ENCODE assay signal across 8 cellular contexts in genomic region chr12:74537126-74537706, GRCh38. TPM values are rescaled to one million over a fixed set of nuclear protein-coding genes. Genes with fewer than 3 reads are reported as not detected.
DNase-seq lines count a peak whose midpoint lies in the region.

No MANE protein-coding gene starts in this region.

- peak overlapping the region; percentile 10 to 100 (median 95) for H3K9ac ChIP-seq in subcutaneous abdominal adipose tissue (ENCODE audit: low read length in 5 of 5)

- H3K27me3 Mint-ChIP-seq in activated CD4-positive, alpha-beta T cell treated with anti-CD3 and anti-CD28 coated beads, Interleukin-2, amount 10 ng/mL, durations not matched to agents 7 days and 5 days = no peaks in the 10 kb centered on the region

- peak overlapping the region; percentile 68 for H3K4me3 ChIP-seq in HAP-1
- peak overlapping the region; percentile 84 to 99 (median 97) for H3K4me3 ChIP-seq in subcutaneous abdominal adipose tissue (ENCODE audit: low read depth in 1 of 5, low read length in 5 of 5)

- in situ Hi-C loops in HAP-1 (cut with MboI; ENCODE audit: low sequenced_read_pairs) = no loop called here

- H3K4me3 Mint-ChIP-seq in activated CD4-positive, alpha-beta T cell treated with anti-CD3 and anti-CD28 coated beads, Interleukin-2, amount 10 ng/mL, durations not matched to agents 7 days and 5 days = peak overlapping the region; percentile 86

- peaks cover 13% of the 10 kb centered on the region for H3K36me3 ChIP-seq in HAP-1 (replicated peaks)
- H3K36me3 ChIP-seq in subcutaneous abdominal adipose tissue (ENCODE audit: control insufficient read depth in 5 of 5, insufficient read depth in 5 of 5, low read length in 5 of 5) = peaks cover 0 to 5% (median 4%) of the 10 kb centered on the region in 5 donors

- H3K27ac ChIP-seq in cingulate gyrus (ENCODE audit: low read depth, low read length) (peak overlapping the region; percentile 91), subcutaneous abdominal adipose tissue (ENCODE audit: low read depth, low read length) (peak overlapping the region; percentile 94)

- H3K36me3 Mint-ChIP-seq in activated CD4-positive, alpha-beta T cell treated with anti-CD3 and anti-CD28 coated beads, Interleukin-2, amount 10 ng/mL, durations not matched to agents 7 days and 5 days (ENCODE audit: low read depth) = peaks cover 43% of the 10 kb centered on the region

- peaks cover 41% of the 10 kb centered on the region for H3K4me1 Mint-ChIP-seq in activated CD4-positive, alpha-beta T cell treated with anti-CD3 and anti-CD28 coated beads, Interleukin-2, amount 10 ng/mL, durations not matched to agents 7 days and 5 days

- POLR2A ChIA-PET in activated CD4-positive, alpha-beta T cell treated with anti-CD3 and anti-CD28 coated beads, Interleukin-2, amount 10 ng/mL, durations not matched to agents 7 days and 5 days (lab: Charles Lee) = interaction anchor here (0.6 kb wide), 1 partner anchor 645 kb away, joined by 3 read pairs; no protein-coding TSS in a partner anchor

- H3K27ac Mint-ChIP-seq in activated CD4-positive, alpha-beta T cell treated with anti-CD3 and anti-CD28 coated beads, Interleukin-2, amount 10 ng/mL, durations not matched to agents 7 days and 5 days = peak overlapping the region; percentile 97

- H3K9me3 Mint-ChIP-seq in activated CD4-positive, alpha-beta T cell treated with anti-CD3 and anti-CD28 coated beads, Interleukin-2, amount 10 ng/mL, durations not matched to agents 7 days and 5 days = no peaks in the 10 kb centered on the region

- H3K9me3 ChIP-seq in HAP-1 = no peaks in the 10 kb centered on the region
- no peaks in the 10 kb centered on the region for H3K9me3 ChIP-seq in subcutaneous abdominal adipose tissue (ENCODE audit: control insufficient read depth in 5 of 5, low read length in 5 of 5)

- no peaks in the 10 kb centered on the region for H3K27me3 ChIP-seq in HAP-1 (ENCODE audit: low read depth)
- no peaks in the 10 kb centered on the region for H3K27me3 ChIP-seq in subcutaneous abdominal adipose tissue (ENCODE audit: control insufficient read depth in 5 of 5, insufficient read depth in 4 of 5, low read length in 5 of 5)

- H3K4me1 ChIP-seq in HAP-1 (peaks cover 9% of the 10 kb centered on the region), subcutaneous abdominal adipose tissue (ENCODE audit: control insufficient read depth in 5 of 5, insufficient read depth in 5 of 5, low read length in 5 of 5) (peaks cover 19 to 40% (median 35%) of the 10 kb centered on the region in 5 donors)

- CTCF ChIA-PET in activated CD4-positive, alpha-beta T cell treated with anti-CD3 and anti-CD28 coated beads, Interleukin-2, amount 10 ng/mL, durations not matched to agents 7 days and 5 days (lab: Charles Lee) = no interaction called here

- DNase-seq in activated CD4-positive, alpha-beta T cell treated with anti-CD3 and anti-CD28 coated beads, Interleukin-2, amount 10 ng/mL, durations not matched to agents 7 days and 5 days = no peak
- DNase-seq in activated CD4-positive, alpha-beta T cell treated with anti-CD3 and anti-CD28 coated beads for 48 hours = no peak
- DNase-seq in HAP-1 (ENCODE audit: low spot score in 2 of 2) (peak in 1 of 2 experiments; percentile 59), LHCN-M2 (ENCODE audit: low read depth) (peak; percentile 74), RKO (ENCODE audit: low spot score) (peak; percentile 92), left kidney (ENCODE audit: low read depth, low spot score) (peak; percentile 72)

RNA-seq across cellular contexts. Expression of gene ATXN7L3B, which starts 0.4 kb away (rescaled TPM):
- total RNA-seq in activated CD4-positive, alpha-beta T cell treated with anti-CD3 and anti-CD28 coated beads, Interleukin-2, amount 10 ng/mL, durations not matched to agents 7 days and 5 days = 10 to 100 TPM; 25.0 to 25.3 TPM
- total RNA-seq in LHCN-M2 (2014; rRNA removed) = 13.5 and 16.8 TPM in 2 replicates
- polyA plus RNA-seq in LHCN-M2 (2012) = 9.9 TPM

Comparison
In these comparisons a context has a peak if more than half of its experiments do, and no peak if none do; other contexts are left out.
1. DNase-seq: peak in LHCN-M2 (single experiment), RKO (single experiment) and left kidney (single experiment); none in activated CD4-positive, alpha-beta T cell treated with anti-CD3 and anti-CD28 coated beads, Interleukin-2, amount 10 ng/mL, durations not matched to agents 7 days and 5 days (single experiment) and activated CD4-positive, alpha-beta T cell treated with anti-CD3 and anti-CD28 coated beads for 48 hours (single experiment).